Comparison of ENCODE assay signal across 10 cellular contexts in the genomic region with DNA sequence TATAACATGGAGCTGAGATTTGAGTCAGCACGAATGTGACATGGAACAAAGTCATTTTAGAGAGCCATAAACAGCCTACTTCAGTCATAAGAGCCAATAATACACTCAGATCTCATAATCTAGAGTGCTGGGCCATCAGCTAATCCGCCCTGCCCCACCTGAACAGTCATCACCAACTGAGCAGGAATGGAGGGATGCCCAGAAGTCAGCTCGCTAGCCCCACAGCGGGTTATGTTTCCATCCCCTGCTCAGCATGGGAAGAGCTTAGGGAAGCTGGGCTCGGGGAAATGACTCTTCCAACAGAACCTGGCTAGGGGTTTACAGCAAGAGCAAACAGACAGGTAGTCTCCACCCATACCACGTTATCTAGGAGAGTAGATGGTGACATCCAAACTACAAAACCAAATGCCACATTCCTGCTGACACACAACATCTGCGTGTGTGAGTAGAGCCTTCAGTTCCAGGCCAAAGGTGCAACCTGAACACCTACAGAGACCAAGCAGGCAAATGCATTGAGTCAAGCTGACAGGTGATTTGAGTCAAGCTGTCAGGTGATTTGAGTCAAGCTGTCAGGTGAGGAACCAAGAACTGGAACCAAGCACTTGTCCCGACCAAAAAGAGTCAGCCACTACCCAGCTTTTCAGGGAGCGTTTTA. TPM values are rescaled to one million over a fixed set of nuclear protein-coding genes. Genes with fewer than 3 reads are reported as not detected.
DNase-seq lines count a peak whose midpoint lies in the region; ATAC-seq, FAIRE-seq and TF ChIP-seq lines count a peak whose summit lies in the region.
"Had no signal": no experiment of that assay in that cellular context is flagged by ENCODE, and none has a peak within 500 bp of the region (broad histone marks: within the 10 kb centered on the region; RNA-seq: fewer than 3 reads in every experiment).

No MANE protein-coding gene starts in this region.

- no peak for TF ChIP-seq EP300 in suprapubic skin (IDR thresholded peaks at IDR 0.05)

- no peak overlapping the region for H2AFZ ChIP-seq in keratinocyte (ENCODE audit: control insufficient read depth, low read length)

- 42% methylated on average over 9 of the region's 9 CpGs for WGBS in suprapubic skin

- H3K4me1 ChIP-seq in keratinocyte (ENCODE audit: control insufficient read depth, extremely low read depth, insufficient read depth, low read length) (peaks cover 52% of the 10 kb centered on the region), suprapubic skin (peaks cover 69% of the 10 kb centered on the region)

- dilution Hi-C loops in keratinocyte (cut with MboI; ENCODE audit: extremely low pct_ligation_motif_present, low sequenced_read_pairs): no loop called here

- TF ChIP-seq CTCF in activated B cell treated with CpG ODN at 0.5 μM for 24 hours (IDR thresholded peaks at IDR 0.05) (no peak), keratinocyte (optimal IDR thresholded peaks at IDR 0.05 in 1 of 3, IDR thresholded peaks at IDR 0.05 in 1 of 3, conservative IDR thresholded peaks at IDR 0.05 in 1 of 3; ENCODE audit: extremely low read depth in 1 of 3, insufficient read depth in 2 of 3, low read length in 3 of 3) (no peak), suprapubic skin (IDR thresholded peaks at IDR 0.05) (no peak)

- H3K27me3 ChIP-seq in keratinocyte (ENCODE audit: control insufficient read depth, extremely low read depth, insufficient read depth, low read length): no peaks in the 10 kb centered on the region
- H3K27me3 ChIP-seq in suprapubic skin: no peaks in the 10 kb centered on the region

- H3K4me1 Mint-ChIP-seq in activated T-cell treated with anti-CD3 and anti-CD28 coated beads, Interleukin-2, amount 50 U/mL, for 72 hours (ENCODE audit: low read depth): peaks cover 54% of the 10 kb centered on the region
- H3K4me1 Mint-ChIP-seq in activated B cell treated with CpG ODN at 0.5 μM for 24 hours: peaks cover 48% of the 10 kb centered on the region

- no peaks in the 10 kb centered on the region for H3K9me3 ChIP-seq in keratinocyte (ENCODE audit: control insufficient read depth, low read depth, low read length)
- no peaks in the 10 kb centered on the region for H3K9me3 ChIP-seq in suprapubic skin

- FAIRE-seq in keratinocyte (lab: Jason Lieb, UNC): peak; percentile 82

- H3K27me3 Mint-ChIP-seq in activated T-cell treated with anti-CD3 and anti-CD28 coated beads, Interleukin-2, amount 50 U/mL, for 72 hours (ENCODE audit: low read depth): no peaks in the 10 kb centered on the region
- no peaks in the 10 kb centered on the region for H3K27me3 Mint-ChIP-seq in activated B cell treated with CpG ODN at 0.5 μM for 24 hours

- CTCF ChIA-PET in activated B cell treated with CpG ODN at 0.5 μM for 24 hours (lab: Charles Lee): no interaction called here

- H3K36me3 ChIP-seq in keratinocyte (ENCODE audit: control insufficient read depth in 2 of 2, extremely low read depth in 1 of 2, insufficient read depth in 2 of 2, low read length in 2 of 2) (peaks cover 7 to 18% of the 10 kb centered on the region in 2 experiments), suprapubic skin (peaks cover 5% of the 10 kb centered on the region)

- H3K27ac ChIP-seq in keratinocyte (ENCODE audit: control insufficient read depth, insufficient read depth, low read length) (peak overlapping the region; percentile 85), suprapubic skin (peak overlapping the region; percentile 47)

- H3K79me2 ChIP-seq in keratinocyte (ENCODE audit: control insufficient read depth, insufficient read depth, low read length): peaks cover 90% of the 10 kb centered on the region

- intact Hi-C loops in activated B cell treated with CpG ODN at 0.5 μM for 24 hours (cut with micrococcal nuclease): loop anchor here (5.0 kb wide), 2 partner anchors 190 to 1055 kb away; no protein-coding TSS in a partner anchor

- H3K4me3 ChIP-seq in keratinocyte (ENCODE audit: control insufficient read depth in 2 of 3, extremely low read depth in 1 of 3, insufficient read depth in 2 of 3, low read depth in 1 of 3, low read length in 3 of 3) (peak overlapping the region in 2 of 3 experiments; percentile 93 to 94), suprapubic skin (peak overlapping the region; percentile 88)
- H3K4me3 ChIP-seq: lung had no signal

- H3K4me3 Mint-ChIP-seq in activated T-cell treated with anti-CD3 and anti-CD28 coated beads, Interleukin-2, amount 50 U/mL, for 72 hours: peak overlapping the region; percentile 90 to 92
- peak overlapping the region; percentile 89 for H3K4me3 Mint-ChIP-seq in activated B cell treated with CpG ODN at 0.5 μM for 24 hours

- H3K9me1 ChIP-seq in keratinocyte (ENCODE audit: control insufficient read depth, extremely low read depth, insufficient read depth, low read length): no peaks in the 10 kb centered on the region

- POLR2A ChIA-PET in activated B cell treated with CpG ODN at 0.5 μM for 24 hours (lab: Charles Lee): no interaction called here

- H3K4me2 ChIP-seq in keratinocyte (ENCODE audit: control insufficient read depth, extremely low read depth, insufficient read depth, low read depth, low read length): peak overlapping the region; percentile 95

- no peak for TF ChIP-seq POLR2A in suprapubic skin (IDR thresholded peaks at IDR 0.05)

- no peak overlapping the region for H3K27ac Mint-ChIP-seq in activated T-cell treated with anti-CD3 and anti-CD28 coated beads, Interleukin-2, amount 50 U/mL, for 72 hours
- H3K27ac Mint-ChIP-seq in activated B cell treated with CpG ODN at 0.5 μM for 24 hours: no peak overlapping the region

- H3K9me3 Mint-ChIP-seq in activated T-cell treated with anti-CD3 and anti-CD28 coated beads, Interleukin-2, amount 50 U/mL, for 72 hours: no peaks in the 10 kb centered on the region
- no peaks in the 10 kb centered on the region for H3K9me3 Mint-ChIP-seq in activated B cell treated with CpG ODN at 0.5 μM for 24 hours

- no peak for ATAC-seq in activated T-cell treated with anti-CD3 and anti-CD28 coated beads, Interleukin-2, amount 50 U/mL, for 72 hours (replicated peaks in 1 of 2)
- ATAC-seq in activated B cell treated with CpG ODN at 0.5 μM for 24 hours (ENCODE audit: low read depth) (no peak), GM21423 (IDR thresholded peaks at IDR 0.05; ENCODE audit: unreplicated experiment) (no peak)

- peaks cover 22% of the 10 kb centered on the region for H4K20me1 ChIP-seq in keratinocyte (ENCODE audit: control insufficient read depth, extremely low read depth, insufficient read depth, low read length)

- no peak for DNase-seq in activated T-cell treated with anti-CD3 and anti-CD28 coated beads, Interleukin-2, amount 50 U/mL, for 72 hours
- no peak for DNase-seq in activated T-cell treated with anti-CD3 and anti-CD28 coated beads, Interleukin-2, amount 50 U/mL, for 48 hours
- DNase-seq in activated B cell treated with CpG ODN at 0.5 μM for 24 hours: no peak
- no peak for DNase-seq in keratinocyte (ENCODE audit: low read depth, low spot score)
- DNase-seq in suprapubic skin (ENCODE audit: low spot score in 2 of 2): no peak
- no peak for DNase-seq in COLO829 (ENCODE audit: low spot score)
- DNase-seq in NCI-H187 treated with DMSO at 0.1 percent for 48 hours (lab: John Stamatoyannopoulos, UW): no peak
- DNase-seq: activated CD4-positive, alpha-beta T cell treated with anti-CD3 and anti-CD28 coated beads, Interleukin-2, amount 50 U/mL, for 1 hour had no signal

- peaks cover 2 to 3% of the 10 kb centered on the region in 2 donors for H3K36me3 Mint-ChIP-seq in activated T-cell treated with anti-CD3 and anti-CD28 coated beads, Interleukin-2, amount 50 U/mL, for 72 hours (ENCODE audit: insufficient read depth in 2 of 2)
- H3K36me3 Mint-ChIP-seq in activated B cell treated with CpG ODN at 0.5 μM for 24 hours (ENCODE audit: low read depth): peaks cover 23% of the 10 kb centered on the region

- H3K9ac ChIP-seq in keratinocyte (ENCODE audit: control insufficient read depth, extremely low read depth, insufficient read depth, low read length): peak overlapping the region; percentile 23

RNA-seq across cellular contexts. Expression of a gene that starts 2.0 kb away (rescaled TPM):
- 10 to 100 TPM; 21.4 to 25.9 TPM for total RNA-seq in activated T-cell treated with anti-CD3 and anti-CD28 coated beads, Interleukin-2, amount 50 U/mL, for 72 hours
- 21.2 and 22.2 TPM in 2 replicates for total RNA-seq in activated B cell treated with CpG ODN at 0.5 μM for 24 hours
- 38.5 to 58.1 TPM (median 40.1 TPM) in 3 replicates for polyA plus RNA-seq in keratinocyte
- polyA plus RNA-seq in keratinocyte (2011; ENCODE audit: low read depth): 21.2 TPM
- polyA plus RNA-seq in keratinocyte (2011; cell fraction: cytosol; rRNA removed): 36.6 and 44.0 TPM in 2 replicates
- polyA plus RNA-seq in keratinocyte (2011; cell fraction: nucleus; rRNA removed): 26.4 and 37.1 TPM in 2 replicates
- 26.6 and 27.2 TPM in 2 replicates for polyA plus RNA-seq in keratinocyte (2012; ENCODE audit: low replicate concordance)
- 20.8 to 45.3 TPM (median 30.9 TPM) in 3 replicates for polyA minus RNA-seq in keratinocyte
- polyA minus RNA-seq in keratinocyte (2011; cell fraction: cytosol; rRNA and poly(A)+ RNA removed): 49.5 TPM
- polyA minus RNA-seq in keratinocyte (2011; cell fraction: nucleus; rRNA and poly(A)+ RNA removed): 9.8 and 11.9 TPM in 2 replicates
- 10 to 100 TPM; 25.6 to 38.0 (median 33.8) TPM for total RNA-seq in suprapubic skin

RNA-seq across cellular contexts. Expression of a gene that starts 41.3 kb away (rescaled TPM):
- 1 to 10 TPM; 7.4 to 8.8 TPM for total RNA-seq in activated T-cell treated with anti-CD3 and anti-CD28 coated beads, Interleukin-2, amount 50 U/mL, for 72 hours
- total RNA-seq in activated B cell treated with CpG ODN at 0.5 μM for 24 hours (1.5 and 1.7 TPM in 2 replicates), suprapubic skin (10 to 100 TPM; 11.2 to 21.1 (median 14.6) TPM)
- 1.5 to 3.3 TPM (median 3.1 TPM) in 3 replicates for polyA plus RNA-seq in keratinocyte
- 0.77 TPM for polyA plus RNA-seq in keratinocyte (2011; ENCODE audit: low read depth)
- polyA plus RNA-seq in keratinocyte (2011; cell fraction: cytosol; rRNA removed): 3.7 and 5.3 TPM in 2 replicates
- polyA plus RNA-seq in keratinocyte (2011; cell fraction: nucleus; rRNA removed): 4.3 and 5.8 TPM in 2 replicates
- polyA plus RNA-seq in keratinocyte (2012; ENCODE audit: low replicate concordance): 3.6 and 4.2 TPM in 2 replicates
- 2.1 to 6.0 TPM (median 4.2 TPM) in 3 replicates for polyA minus RNA-seq in keratinocyte
- polyA minus RNA-seq in keratinocyte (2011; cell fraction: cytosol; rRNA and poly(A)+ RNA removed): 5.2 TPM
- polyA minus RNA-seq in keratinocyte (2011; cell fraction: nucleus; rRNA and poly(A)+ RNA removed): 3.5 and 4.3 TPM in 2 replicates
